ENCODE assay signal across 18 cellular contexts in the genomic region with DNA sequence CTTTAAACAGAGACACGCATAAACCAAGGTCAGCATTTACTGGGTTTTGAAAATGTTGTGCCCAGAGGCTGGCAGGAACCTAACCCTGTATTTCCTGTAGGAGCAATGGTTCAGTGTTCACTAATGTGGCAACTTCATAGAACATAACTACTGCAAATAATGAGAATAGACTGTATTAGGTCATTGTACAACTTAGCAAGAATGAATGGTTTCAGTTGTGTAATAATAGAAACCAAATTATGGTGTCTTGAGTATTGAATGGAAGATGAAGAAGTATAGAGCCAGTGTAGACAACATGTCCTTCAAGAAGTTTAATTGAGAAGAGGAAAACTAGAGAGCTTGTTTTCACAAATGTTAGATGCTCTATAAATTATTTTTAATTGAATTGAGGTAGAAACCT.
DNase-seq lines count a peak whose midpoint lies in the region; ATAC-seq, FAIRE-seq and TF ChIP-seq lines count a peak whose summit lies in the region.
"Had no signal": no experiment of that assay in that cellular context is flagged by ENCODE, and none has a peak within 500 bp of the region (broad histone marks: within the 10 kb centered on the region; RNA-seq: fewer than 3 reads in every experiment).

No MANE protein-coding gene starts in this region.

- no peak overlapping the region for H3K9ac ChIP-seq in KMS-11
- H3K9ac ChIP-seq: BLaER1 had no signal

- peak overlapping the region; percentile 27; the same call in 1 of the 2 replicates for H3K27ac ChIP-seq in KMS-11
- H3K27ac ChIP-seq: BLaER1, C4-2B had no signal

- no peaks in the 10 kb centered on the region for H3K27me3 Mint-ChIP-seq in activated T-helper 17 cell treated with anti-CD3 and anti-CD28 coated beads, Interleukin-2, amount 50 U/mL, for 72 hours

- H3K4me1 ChIP-seq in KMS-11 (ENCODE audit: low read depth, poor library complexity, severe bottlenecking): peaks cover 43% of the 10 kb centered on the region
- H3K4me1 ChIP-seq: Caco-2 had no signal

- DNase-seq in GM12892 (ENCODE audit: insufficient read length): no peak
- DNase-seq in GOT3 (lab: John Stamatoyannopoulos, UW): no peak
- DNase-seq in NCI-H1417 treated with DMSO at 0.1 percent for 48 hours (lab: John Stamatoyannopoulos, UW): no peak
- DNase-seq in AG20443 (ENCODE audit: low spot score): no peak
- DNase-seq: Caco-2; CD4-positive, CD25-positive, alpha-beta regulatory T cell; CD8-positive, alpha-beta T cell; DMS153; DND-41; H7; HCEC 1CT had no signal

- H3K4me3 Mint-ChIP-seq in activated T-helper 17 cell treated with anti-CD3 and anti-CD28 coated beads, Interleukin-2, amount 50 U/mL, for 72 hours: no peak overlapping the region
- H3K4me3 Mint-ChIP-seq: B cell; CD4-positive, CD25-positive, alpha-beta regulatory T cell; CD8-positive, alpha-beta T cell had no signal

- no peak for TF ChIP-seq POLR2A in GM12892 (IDR thresholded peaks at IDR 0.05; ENCODE audit: low read depth, low read length)

- ATAC-seq in activated T-helper 17 cell treated with anti-CD3 and anti-CD28 coated beads, Interleukin-2, amount 50 U/mL, for 72 hours (replicated peaks): peak; percentile 14
- ATAC-seq: CD8-positive, alpha-beta T cell had no signal

- FAIRE-seq in GM12892 (lab: Jason Lieb, UNC): peak; percentile 57
- FAIRE-seq: G401.6, H1 had no signal

- H3K4me3 ChIP-seq in KMS-11 (IDR thresholded peaks at IDR 0.05; ENCODE audit: insufficient read depth, low read depth, low read length): no peak overlapping the region
- H3K4me3 ChIP-seq: BLaER1 had no signal

- H3K79me2 ChIP-seq in KMS-11 (ENCODE audit: insufficient read depth, low read depth): no peaks in the 10 kb centered on the region

- peak overlapping the region; percentile 31 for H3K4me2 ChIP-seq in KMS-11
- H3K4me2 ChIP-seq: BLaER1 had no signal

- TF ChIP-seq CTCF in KMS-11 (conservative IDR thresholded peaks at IDR 0.05; ENCODE audit: low read depth, low read length): no peak

- no peaks in the 10 kb centered on the region for H3K36me3 ChIP-seq in KMS-11 (ENCODE audit: insufficient read depth)

- no peak overlapping the region for H2AFZ ChIP-seq in KMS-11 (ENCODE audit: low read depth)

- peaks cover 11% of the 10 kb centered on the region for H3K9me3 Mint-ChIP-seq in activated T-helper 17 cell treated with anti-CD3 and anti-CD28 coated beads, Interleukin-2, amount 50 U/mL, for 72 hours

- H4K20me1 ChIP-seq in KMS-11 (ENCODE audit: insufficient read depth): no peaks in the 10 kb centered on the region
- H4K20me1 ChIP-seq: BLaER1 had no signal

- H3K27ac Mint-ChIP-seq in activated T-helper 17 cell treated with anti-CD3 and anti-CD28 coated beads, Interleukin-2, amount 50 U/mL, for 72 hours: no peak overlapping the region
- H3K27ac Mint-ChIP-seq: B cell; CD4-positive, CD25-positive, alpha-beta regulatory T cell; CD8-positive, alpha-beta T cell had no signal

- H3K36me3 Mint-ChIP-seq in activated T-helper 17 cell treated with anti-CD3 and anti-CD28 coated beads, Interleukin-2, amount 50 U/mL, for 72 hours (ENCODE audit: low read depth): peaks cover 15% of the 10 kb centered on the region

- no peaks in the 10 kb centered on the region for H3K27me3 ChIP-seq in KMS-11 (ENCODE audit: insufficient read depth, low read depth)
- H3K27me3 ChIP-seq: BLaER1 had no signal

- H3K4me1 Mint-ChIP-seq in activated T-helper 17 cell treated with anti-CD3 and anti-CD28 coated beads, Interleukin-2, amount 50 U/mL, for 72 hours: peaks cover 5% of the 10 kb centered on the region
- H3K4me1 Mint-ChIP-seq: B cell; CD4-positive, CD25-positive, alpha-beta regulatory T cell had no signal
